In genomic region chr22:17241571-17242310, GRCh38 we compare ENCODE assay signal across 18 cellular contexts. TPM values are rescaled to one million over a fixed set of nuclear protein-coding genes. Genes with fewer than 3 reads are reported as not detected.
DNase-seq lines count a peak whose midpoint lies in the region; ATAC-seq and TF ChIP-seq lines count a peak whose summit lies in the region.
"Had no signal": no experiment of that assay in that cellular context is flagged by ENCODE, and none has a peak within 500 bp of the region (broad histone marks: within the 10 kb centered on the region; RNA-seq: fewer than 3 reads in every experiment).

No MANE protein-coding gene starts in this region.

- no peaks in the 10 kb centered on the region for H3K79me2 ChIP-seq in mammary epithelial cell (ENCODE audit: insufficient read depth, low read length)

- dilution Hi-C loops in mammary epithelial cell (cut with HindIII; ENCODE audit: low sequenced_read_pairs) = loop anchor here (25.0 kb wide), 1 partner anchor 146 kb away; no protein-coding TSS in a partner anchor

- no peaks in the 10 kb centered on the region for H3K4me1 ChIP-seq in mammary epithelial cell (ENCODE audit: insufficient read depth, low read length)
- H3K4me1 ChIP-seq in left lung = peaks cover 0 to 12% of the 10 kb centered on the region in 2 donors
- H3K4me1 ChIP-seq: prostate gland, testis had no signal

- H4K20me1 ChIP-seq in mammary epithelial cell (ENCODE audit: insufficient read depth, low read length) = no peaks in the 10 kb centered on the region

- H3K9ac ChIP-seq in mammary epithelial cell (ENCODE audit: insufficient read depth, low read length) = no peak overlapping the region
- H3K9ac ChIP-seq: KMS-11 had no signal

- H3K27me3 ChIP-seq in mammary epithelial cell (ENCODE audit: insufficient read depth, low read length) (no peaks in the 10 kb centered on the region), left lung (no peaks in the 10 kb centered on the region)
- H3K27me3 ChIP-seq: Peyer's patch, testis had no signal

- POLR2A ChIA-PET in MCF 10A (lab: Yijun Ruan, JAX) = no interaction called here

- H3K27ac Mint-ChIP-seq in MCF 10A (ENCODE audit: low read depth, unreplicated experiment) = no peak overlapping the region
- no peak overlapping the region for H3K27ac Mint-ChIP-seq in stimulated activated naive B cell treated with anti-CD40 and anti-IgM and Interleukin-4, amounts not matched to agents 10 μg/mL and 1 μg/mL and 100 μg/mL, for 72 hours
- H3K27ac Mint-ChIP-seq: activated T-cell treated with anti-CD3 and anti-CD28 coated beads, Interleukin-2, amount 50 U/mL, for 72 hours had no signal

- H3K36me3 ChIP-seq in mammary epithelial cell (ENCODE audit: insufficient read depth, low read length) (no peaks in the 10 kb centered on the region), left lung (no peaks in the 10 kb centered on the region)
- H3K36me3 ChIP-seq: Peyer's patch, prostate gland had no signal

- H3K36me3 Mint-ChIP-seq in MCF 10A (ENCODE audit: insufficient read depth, unreplicated experiment) = no peaks in the 10 kb centered on the region
- H3K36me3 Mint-ChIP-seq in stimulated activated naive B cell treated with anti-CD40 and anti-IgM and Interleukin-4, amounts not matched to agents 10 μg/mL and 1 μg/mL and 100 μg/mL, for 72 hours = peaks cover 0 to 2% of the 10 kb centered on the region in 2 donors

- H3K9me3 ChIP-seq in mammary epithelial cell (replicated peaks; ENCODE audit: insufficient read depth, low read length) (peaks cover 28% of the 10 kb centered on the region), left lung (no peaks in the 10 kb centered on the region)
- H3K9me3 ChIP-seq: Peyer's patch, prostate gland, testis had no signal

- TF ChIP-seq CTCF in mammary epithelial cell (conservative IDR thresholded peaks at IDR 0.05 in 1 of 2, IDR thresholded peaks at IDR 0.05 in 1 of 2; ENCODE audit: extremely low read depth in 1 of 2, insufficient read depth in 1 of 2, low read depth in 1 of 2, low read length in 2 of 2) = no peak
- TF ChIP-seq CTCF in MCF 10A (IDR thresholded peaks at IDR 0.05; ENCODE audit: unreplicated experiment) = no peak
- no peak for TF ChIP-seq CTCF in left lung (IDR thresholded peaks at IDR 0.05)

- no peaks in the 10 kb centered on the region for H3K27me3 Mint-ChIP-seq in MCF 10A (ENCODE audit: insufficient read depth, unreplicated experiment)
- H3K27me3 Mint-ChIP-seq in stimulated activated naive B cell treated with anti-CD40 and anti-IgM and Interleukin-4, amounts not matched to agents 10 μg/mL and 1 μg/mL and 100 μg/mL, for 72 hours = no peaks in the 10 kb centered on the region

- H3K27ac ChIP-seq in mammary epithelial cell (ENCODE audit: insufficient read depth, low read depth, low read length) = no peak overlapping the region
- H3K27ac ChIP-seq in left lung = peak overlapping the region; percentile 39 to 83
- H3K27ac ChIP-seq: KMS-11, prostate gland, testis had no signal

- no peaks in the 10 kb centered on the region for H3K9me3 Mint-ChIP-seq in MCF 10A (ENCODE audit: unreplicated experiment)
- H3K9me3 Mint-ChIP-seq in stimulated activated naive B cell treated with anti-CD40 and anti-IgM and Interleukin-4, amounts not matched to agents 10 μg/mL and 1 μg/mL and 100 μg/mL, for 72 hours = no peaks in the 10 kb centered on the region
- H3K9me3 Mint-ChIP-seq: activated T-cell treated with anti-CD3 and anti-CD28 coated beads, Interleukin-2, amount 50 U/mL, for 72 hours had no signal

- in situ Hi-C loops in mammary epithelial cell (cut with MboI; ENCODE audit: low sequenced_read_pairs in 2 of 2) = no loop called here

- H3K4me1 Mint-ChIP-seq in MCF 10A (ENCODE audit: insufficient read depth, unreplicated experiment) = no peaks in the 10 kb centered on the region
- H3K4me1 Mint-ChIP-seq in stimulated activated naive B cell treated with anti-CD40 and anti-IgM and Interleukin-4, amounts not matched to agents 10 μg/mL and 1 μg/mL and 100 μg/mL, for 72 hours = peaks cover 26 to 52% of the 10 kb centered on the region in 2 donors

- WGBS in mammary epithelial cell (ENCODE audit: low coverage, missing lambda C conversion rate) = 43% methylated on average over 9 of the region's 10 CpGs

- peak; percentile 4 for DNase-seq in mammary epithelial cell
- no peak for DNase-seq in MCF 10A (ENCODE audit: unreplicated experiment)
- DNase-seq in SKM-1 (lab: John Stamatoyannopoulos, UW; ENCODE audit: unreplicated experiment) = peak; percentile 51
- peak in 1 of 2 donors; percentile 48 for DNase-seq in left lung
- DNase-seq in stimulated activated naive B cell treated with anti-CD40 and anti-IgM and Interleukin-4, amounts not matched to agents 10 μg/mL and 1 μg/mL and 100 μg/mL, for 72 hours = no peak
- DNase-seq in stimulated activated CD4-positive, alpha-beta T cell treated with anti-CD3 and anti-CD28 coated beads, Interleukin-2, amount 100 ng/mL, for 48 hours = no peak
- no peak for DNase-seq in iPS-NIHi11 (ENCODE audit: low spot score)
- DNase-seq: activated T-cell treated with anti-CD3 and anti-CD28 coated beads, Interleukin-2, amount 50 U/mL, for 72 hours; Calu3; foreskin melanocyte; NCI-H1694 treated with DMSO at 0.1 percent for 48 hours; NCI-H510A; Peyer's patch; T-helper 2 cell; testis had no signal

- H3K4me3 Mint-ChIP-seq in MCF 10A (ENCODE audit: unreplicated experiment) = no peak overlapping the region
- H3K4me3 Mint-ChIP-seq in stimulated activated naive B cell treated with anti-CD40 and anti-IgM and Interleukin-4, amounts not matched to agents 10 μg/mL and 1 μg/mL and 100 μg/mL, for 72 hours = no peak overlapping the region
- H3K4me3 Mint-ChIP-seq: activated T-cell treated with anti-CD3 and anti-CD28 coated beads, Interleukin-2, amount 50 U/mL, for 72 hours had no signal

- intact Hi-C loops in mammary epithelial cell (cut with micrococcal nuclease) (no loop called here), MCF 10A (cut with micrococcal nuclease) (no loop called here), left lung (cut with DNase I) (no loop called here)

- no TSS peak for BruUV-seq in mammary epithelial cell (replicated peaks; lab: Mats Ljungman, UMichigan)
- BruUV-seq in MCF 10A (replicated peaks; lab: Mats Ljungman, UMichigan) = no TSS peak

- CTCF ChIA-PET in mammary epithelial cell (lab: Charles Lee; ENCODE audit: low non-redundant PET) (no interaction called here), MCF 10A (lab: Yijun Ruan, JAX) (interaction anchor here (0.6 to 1.1 kb wide), 2 partner anchors 9 to 351 kb away, joined by 3 to 5 read pairs; no protein-coding TSS in a partner anchor)

- H2AFZ ChIP-seq in mammary epithelial cell (ENCODE audit: low read depth, low read length) = no peak overlapping the region

- no peak overlapping the region for H3K4me2 ChIP-seq in mammary epithelial cell (ENCODE audit: insufficient read depth, low read depth, low read length)
- H3K4me2 ChIP-seq: KMS-11 had no signal

- H3K4me3 ChIP-seq in mammary epithelial cell (replicated peaks in 1 of 3; ENCODE audit: insufficient read depth in 1 of 3, low read depth in 2 of 3, low read length in 3 of 3) (no peak overlapping the region), left lung (no peak overlapping the region)
- H3K4me3 ChIP-seq: Peyer's patch, prostate gland, testis had no signal

- ATAC-seq in left lung (peak; percentile 72), GM21367 (IDR thresholded peaks at IDR 0.05; ENCODE audit: unreplicated experiment) (no peak)
- peak; percentile 52 to 59 for ATAC-seq in stimulated activated naive B cell treated with anti-CD40 and anti-IgM and Interleukin-4, amounts not matched to agents 10 μg/mL and 1 μg/mL and 100 μg/mL, for 72 hours (replicated peaks)
- ATAC-seq: activated T-cell treated with anti-CD3 and anti-CD28 coated beads, Interleukin-2, amount 50 U/mL, for 72 hours had no signal

RNA-seq across cellular contexts. Expression of gene ADA2, which starts 22.5 kb away (rescaled TPM):
- total RNA-seq in mammary epithelial cell (under 1 TPM in 1 of 2 donors, not detected in 1; 0.17 TPM), MCF 10A (2022) (not detected in 2 replicates), left lung (10 to 100 TPM; 34.1 to 46.8 TPM)
- polyA plus RNA-seq in mammary epithelial cell = 0.03 TPM
- polyA minus RNA-seq in mammary epithelial cell = not detected
- total RNA-seq: Calu3 had no signal

Comparison
In these comparisons a context has a peak if more than half of its experiments do, and no peak if none do; other contexts are left out.
1. DNase-seq: peak in mammary epithelial cell (single experiment) and SKM-1 (single experiment); none in MCF 10A (single experiment), stimulated activated naive B cell treated with anti-CD40 and anti-IgM and Interleukin-4, amounts not matched to agents 10 μg/mL and 1 μg/mL and 100 μg/mL, for 72 hours (single experiment), stimulated activated CD4-positive, alpha-beta T cell treated with anti-CD3 and anti-CD28 coated beads, Interleukin-2, amount 100 ng/mL, for 48 hours (0 of 2) and iPS-NIHi11 (single experiment).
2. RNA of gene ADA2, which starts 22.5 kb away (total RNA-seq): 34.1 to 46.8 TPM in left lung; 0.17 TPM in mammary epithelial cell and not detected in MCF 10A; every median in the first group is over 10 times any median in the second.